ENCODE assay signal across 8 cellular contexts in the genomic region with DNA sequence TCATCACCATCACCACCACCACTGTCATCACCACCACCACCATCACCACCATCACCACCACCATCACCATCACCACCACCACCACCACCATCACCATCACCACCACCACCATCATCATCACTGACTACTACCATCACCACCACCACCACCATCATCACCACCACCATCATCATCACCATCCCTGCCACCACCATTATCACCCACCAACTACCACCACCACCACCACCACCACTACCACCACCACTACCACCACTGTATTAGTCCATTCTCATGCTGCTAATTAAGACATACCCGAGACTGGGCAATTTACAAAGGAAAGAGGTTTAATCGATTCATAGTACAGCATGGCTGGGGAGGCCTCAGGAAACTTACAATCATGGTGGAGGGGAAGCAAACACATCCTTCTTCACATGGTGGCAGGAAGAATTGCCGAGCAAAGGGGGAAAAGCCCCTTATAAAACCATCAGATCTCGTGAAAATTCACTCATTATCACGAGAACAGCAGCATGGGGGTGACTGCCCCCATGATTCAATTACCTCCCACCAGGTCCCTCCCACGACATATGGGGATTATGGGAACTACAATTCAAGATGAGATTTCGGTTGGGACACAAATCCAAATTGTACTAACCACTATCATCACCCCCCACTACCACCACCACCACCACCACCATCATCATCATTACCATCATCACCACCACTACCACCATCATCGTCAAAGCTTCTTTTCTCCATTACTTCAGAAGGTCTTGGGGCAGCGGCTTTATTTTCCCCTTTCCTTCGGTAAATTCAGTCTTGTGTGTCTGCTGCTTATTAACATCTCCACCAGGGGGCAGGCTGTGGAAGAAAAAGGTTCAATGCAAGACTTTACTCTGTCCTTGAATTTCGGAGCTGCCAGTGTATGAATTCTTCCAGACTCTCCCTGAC. TPM values are rescaled to one million over a fixed set of nuclear protein-coding genes. Genes with fewer than 3 reads are reported as not detected.
DNase-seq lines count a peak whose midpoint lies in the region; TF ChIP-seq lines count a peak whose summit lies in the region.
"Not testable (repeated sequence)": the region's sequence is repeated elsewhere in the genome, so short reads cannot be mapped to it uniquely, and the experiment has no call there.

No MANE protein-coding gene starts in this region.

- not testable (repeated sequence) for H3K9me3 ChIP-seq in BE2C; SK-N-MC (ENCODE audit: low read depth, low read length)

- H2AK5ac ChIP-seq in mesendoderm (ENCODE audit: low read length), result not testable (repeated sequence)

- H2BK120ac ChIP-seq in mesendoderm (ENCODE audit: low read depth, low read length), result not testable (repeated sequence)

- not testable (repeated sequence) for H3K9ac ChIP-seq in SK-N-MC (ENCODE audit: insufficient read length); mesendoderm (ENCODE audit: low read length)

- H4K5ac ChIP-seq in mesendoderm (ENCODE audit: low read length), result not testable (repeated sequence)

- not testable (repeated sequence) for H3K27me3 ChIP-seq in BE2C; mesendoderm (ENCODE audit: insufficient read depth, low read length, poor library complexity)

- not testable (repeated sequence) for H3K56ac ChIP-seq in mesendoderm (ENCODE audit: low read length)

- TF ChIP-seq CTCF in BE2C (IDR thresholded peaks at IDR 0.05; ENCODE audit: low read depth, low read length), result peak; percentile 88
- TF ChIP-seq CTCF in GM20000 (IDR thresholded peaks at IDR 0.05; ENCODE audit: extremely low read depth, missing control alignments), result peak; percentile 64

- not testable (repeated sequence) for H3K4me3 ChIP-seq in BE2C (ENCODE audit: low read depth, low read length); SK-N-MC; mesendoderm (ENCODE audit: low read length)

- H3K18ac ChIP-seq in mesendoderm (ENCODE audit: low read length), result not testable (repeated sequence)

- not testable (repeated sequence) for H3K4me1 ChIP-seq in BE2C; mesendoderm (ENCODE audit: control insufficient read depth, low read depth, low read length)

- not testable (repeated sequence) for H3K79me1 ChIP-seq in mesendoderm (ENCODE audit: low read length)

- H3K36me3 ChIP-seq in BE2C; SK-N-MC (ENCODE audit: insufficient read depth, low read length); mesendoderm (ENCODE audit: control insufficient read depth, insufficient read depth, low read length): not testable (repeated sequence)

- H3K4ac ChIP-seq in mesendoderm (ENCODE audit: low read depth, low read length), result not testable (repeated sequence)

- H2BK5ac ChIP-seq in mesendoderm (ENCODE audit: low read length), result not testable (repeated sequence)

- H4K8ac ChIP-seq in mesendoderm (ENCODE audit: low read depth, low read length), result not testable (repeated sequence)

- H3K23ac ChIP-seq in mesendoderm (ENCODE audit: low read length), result not testable (repeated sequence)

- H2BK15ac ChIP-seq in mesendoderm (replicated peaks; ENCODE audit: low read depth), result not testable (repeated sequence)

- H3K27ac ChIP-seq in SK-N-MC; mesendoderm (ENCODE audit: low read depth, low read length): not testable (repeated sequence)

- not testable (repeated sequence) for H3K79me2 ChIP-seq in mesendoderm (ENCODE audit: control insufficient read depth, insufficient read depth, low read length)

- DNase-seq in BE2C (peak; percentile 80), GM20000 (ENCODE audit: low spot score) (peak; percentile 43), NCI-H2029 (lab: John Stamatoyannopoulos, UW) (peak; percentile 69), SK-N-MC (ENCODE audit: low read depth, low spot score) (peak; percentile 42), fibroblast of peridontal ligament (ENCODE audit: extremely low read depth) (peak; percentile 86), mesendoderm (peak; percentile 81)
- DNase-seq in activated gamma-delta T cell treated with anti-CD3 and anti-CD28 coated beads, Interleukin-2, amount 50 U/mL, for 16 hours (ENCODE audit: low read depth), result peak; percentile 11
- peak; percentile 41 to 42 for DNase-seq in stimulated activated CD4-positive, alpha-beta T cell treated with anti-CD3 and anti-CD28 coated beads, Interleukin-4, amount 100 ng/mL, for 48 hours (ENCODE audit: low read depth in 2 of 2)

- not testable (repeated sequence) for H3K4me2 ChIP-seq in mesendoderm (ENCODE audit: low read length)

- no CpG with 5 or more reads among the region's 11 CpGs for WGBS in mesendoderm (ENCODE audit: extremely low coverage, insufficient coverage, low lambda C conversion rate)

RNA-seq across cellular contexts. Expression of a gene that starts 53.6 kb away (rescaled TPM):
- polyA plus RNA-seq in BE2C (2012; ENCODE audit: insufficient read depth, insufficient read length, low read depth), result 36.2 TPM
- polyA plus RNA-seq in mesendoderm (2013, experiment 1 of 2), result 40.1 TPM
- polyA plus RNA-seq in mesendoderm (2013, experiment 2 of 2), result 39.8 TPM

Comparison
In these comparisons a context has a peak if more than half of its experiments do, and no peak if none do; other contexts are left out.
1. DNase-seq: peak in every context shown above with its lines; median percentile 86 in fibroblast of peridontal ligament; 81 in mesendoderm; 80 in BE2C; 69 in NCI-H2029; 43 in GM20000; 42 in SK-N-MC; 42 in stimulated activated CD4-positive, alpha-beta T cell treated with anti-CD3 and anti-CD28 coated beads, Interleukin-4, amount 100 ng/mL, for 48 hours; 11 in activated gamma-delta T cell treated with anti-CD3 and anti-CD28 coated beads, Interleukin-2, amount 50 U/mL, for 16 hours.